1 cellular context compared by ENCODE assay signal in genomic region chr2:118088051-118089014, GRCh38.
TF ChIP-seq lines count a peak whose summit lies in the region.

Gene INSIG2 (plus strand): TSS chr2:118088471. CDS start chr2:118096557, 8,086 bp downstream.

TF ChIP-seq in SK-N-SH, 30 proteins besides CTCF, POLR2A, EP300 and RAD21 (continued from another document):
- TF ChIP-seq REST (IDR thresholded peaks at IDR 0.05; ENCODE audit: low read depth, low read length) (no peak), ELF1 (IDR thresholded peaks at IDR 0.05) (peak; percentile 70; the same call in 1 of the 2 replicates), ZBTB33 (IDR thresholded peaks at IDR 0.05; ENCODE audit: borderline replicate concordance, low read depth) (no peak), TAF1 (IDR thresholded peaks at IDR 0.05; ENCODE audit: borderline replicate concordance, low read depth, low read length) (no peak), YY1 (IDR thresholded peaks at IDR 0.05; ENCODE audit: low read depth) (peak; percentile 71), PBX3 (IDR thresholded peaks at IDR 0.05) (peak; percentile 89), MAX (IDR thresholded peaks at IDR 0.05; ENCODE audit: low read depth) (peak; percentile 63; the same call in 1 of the 2 replicates), JUND (IDR thresholded peaks at IDR 0.05) (no peak), USF2 (IDR thresholded peaks at IDR 0.05; ENCODE audit: borderline replicate concordance, low read depth, low read length) (no peak), SMC3 (IDR thresholded peaks at IDR 0.05; ENCODE audit: low read depth, low read length) (no peak), RCOR1 (IDR thresholded peaks at IDR 0.05; ENCODE audit: low read length) (peak; percentile 43; the same call in 1 of the 2 replicates), FOSL2 (IDR thresholded peaks at IDR 0.05; ENCODE audit: borderline replicate concordance, low read depth) (no peak)
